Comparison of ENCODE assay signal across 8 cellular contexts in the genomic region with DNA sequence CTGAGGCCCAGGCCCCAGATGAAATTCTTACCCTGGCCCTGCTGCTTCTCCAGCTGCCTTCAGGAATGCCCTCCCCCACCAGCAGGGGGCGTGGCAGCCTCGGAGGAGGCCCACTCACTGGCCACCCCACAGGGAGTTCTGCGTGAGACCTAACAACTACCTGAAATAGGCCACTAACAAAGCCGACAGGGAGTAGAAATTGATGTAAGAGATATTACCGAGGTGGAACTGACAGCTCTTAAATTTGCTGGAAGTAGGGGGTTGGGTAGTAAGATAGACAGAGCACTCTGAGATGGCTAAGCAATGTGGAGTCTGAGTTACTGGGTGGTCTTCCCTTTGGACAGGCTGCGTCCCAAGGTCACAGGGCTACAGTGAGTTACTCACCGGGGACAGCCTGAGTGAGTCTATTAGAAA.
DNase-seq lines count a peak whose midpoint lies in the region; ATAC-seq and TF ChIP-seq lines count a peak whose summit lies in the region.

No MANE protein-coding gene starts in this region.

- TF ChIP-seq CTCF in upper lobe of left lung (IDR thresholded peaks at IDR 0.05) = peak in 4 of 6 experiments; percentile 20 to 33 (median 22)

- DNase-seq in AML-193 (lab: John Stamatoyannopoulos, UW) (peak; percentile 44 to 54), NCI-H146 (lab: John Stamatoyannopoulos, UW) (peak; percentile 55), activated T-cell treated with anti-CD3 and anti-CD28 coated beads for 1 hour (ENCODE audit: low read depth) (peak; percentile 5), iris pigment epithelial cell (ENCODE audit: low read depth) (peak; percentile 13), upper lobe of left lung (peak in 1 of 2 donors; percentile 68)
- no peak for DNase-seq in effector CD4-positive, alpha-beta T cell

- 38 to 44% methylated on average over 7 of the region's 7 CpGs for WGBS in upper lobe of left lung, 2 donors

- no peaks in the 10 kb centered on the region for H3K9me3 ChIP-seq in upper lobe of left lung

- no peak overlapping the region for H3K27ac ChIP-seq in upper lobe of left lung

- TF ChIP-seq POLR2A in upper lobe of left lung (IDR thresholded peaks at IDR 0.05) = no peak

- H3K4me3 ChIP-seq in upper lobe of left lung = no peak overlapping the region

- H3K36me3 ChIP-seq in upper lobe of left lung = no peaks in the 10 kb centered on the region

- TF ChIP-seq EP300 in upper lobe of left lung (IDR thresholded peaks at IDR 0.05) = no peak

- no peaks in the 10 kb centered on the region for H3K27me3 ChIP-seq in upper lobe of left lung

- H3K4me1 ChIP-seq in upper lobe of left lung = no peaks in the 10 kb centered on the region

- ATAC-seq in GM18499 (IDR thresholded peaks at IDR 0.05; ENCODE audit: insufficient read depth, unreplicated experiment) (peak; percentile 92), HG02642 (IDR thresholded peaks at IDR 0.05; ENCODE audit: poor library complexity, unreplicated experiment) (peak; percentile 92), upper lobe of left lung (ENCODE audit: low FRiP score in 2 of 2) (no peak)

Comparison
In these comparisons a context has a peak if more than half of its experiments do, and no peak if none do; other contexts are left out.
1. ATAC-seq: peak in GM18499 (single experiment) and HG02642 (single experiment); none in upper lobe of left lung (0 of 2).